ENCODE assay signal across 9 cellular contexts in the genomic region with DNA sequence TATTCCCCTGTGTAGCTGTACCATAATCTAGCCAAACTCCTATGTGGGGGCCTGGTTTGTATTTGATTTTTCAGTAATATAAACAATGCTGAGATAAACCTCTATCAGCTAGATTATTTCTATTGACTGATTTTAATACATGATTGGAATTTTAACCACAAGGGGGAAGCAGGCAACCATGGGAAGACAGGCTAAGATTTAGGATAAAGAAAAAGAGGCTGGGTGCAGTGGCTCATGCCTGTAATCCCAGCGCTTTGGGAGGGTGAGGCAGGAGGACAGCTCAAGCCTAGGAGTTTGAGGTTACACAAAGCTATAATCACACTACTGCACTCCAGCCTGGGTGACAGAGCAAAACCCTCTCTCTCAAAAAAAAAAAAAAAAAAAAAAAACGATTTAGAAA. TPM values are rescaled to one million over a fixed set of nuclear protein-coding genes. Genes with fewer than 3 reads are reported as not detected.
A peak's percentile ranks its signal among the peaks of the same experiment; 100 is the strongest.
DNase-seq lines count a peak whose midpoint lies in the region; ATAC-seq and TF ChIP-seq lines count a peak whose summit lies in the region.
"Had no signal": no experiment of that assay in that cellular context is flagged by ENCODE, and none has a peak within 500 bp of the region (broad histone marks: within the 10 kb centered on the region; RNA-seq: fewer than 3 reads in every experiment).

No MANE protein-coding gene starts in this region.

- POLR2A ChIA-PET in Panc1 (lab: Charles Lee), result interaction anchor here (0.6 kb wide), 2 partner anchors 10 to 197 kb away, joined by 3 to 7 read pairs; no protein-coding TSS in a partner anchor

- H2AFZ ChIP-seq in GM23338, result no peak overlapping the region

- peak; percentile 72 for ATAC-seq in GM23338
- peak; percentile 60 for ATAC-seq in Panc1
- peak in 1 of 2 donors; percentile 35 for ATAC-seq in gastrocnemius medialis
- no peak for ATAC-seq in HG02884 (IDR thresholded peaks at IDR 0.05; ENCODE audit: unreplicated experiment)
- ATAC-seq: activated T-cell treated with anti-CD3 and anti-CD28 coated beads, Interleukin-2, amount 50 U/mL, for 4 hours had no signal

- peaks cover 6% of the 10 kb centered on the region for H3K4me1 Mint-ChIP-seq in GM23338

- TF ChIP-seq CTCF in GM23338 (conservative IDR thresholded peaks at IDR 0.05; ENCODE audit: low read depth in 2 of 2) (peak; percentile 70), Panc1 (IDR thresholded peaks at IDR 0.05) (peak; percentile 73), fibroblast of mammary gland (conservative IDR thresholded peaks at IDR 0.05; ENCODE audit: control insufficient read depth, insufficient read depth, low read depth, low read length) (peak; percentile 49), gastrocnemius medialis (IDR thresholded peaks at IDR 0.05 in 4 of 5, conservative IDR thresholded peaks at IDR 0.05 in 1 of 5) (peak; percentile 67 to 81 (median 73))

- peak; percentile 69 for DNase-seq in GM23338 (ENCODE audit: low spot score)
- DNase-seq in Panc1 (ENCODE audit: low read depth, low spot score), result no peak
- peak; percentile 58 for DNase-seq in fibroblast of mammary gland (ENCODE audit: low read depth)
- DNase-seq in gastrocnemius medialis, result peak in 1 of 2 donors; percentile 34
- no peak for DNase-seq in GM19240 (ENCODE audit: insufficient read length, low spot score)
- DNase-seq in mucosa of gallbladder (ENCODE audit: low spot score), result no peak
- DNase-seq in activated CD8-positive, alpha-beta memory T cell treated with anti-CD3 and anti-CD28 coated beads, Interleukin-2, amount 50 U/mL, for 48 hours, result no peak
- DNase-seq: activated T-cell treated with anti-CD3 and anti-CD28 coated beads, Interleukin-2, amount 50 U/mL, for 4 hours had no signal

- H3K27ac ChIP-seq in GM23338 (ENCODE audit: low read depth) (no peak overlapping the region), Panc1 (ENCODE audit: low read length) (no peak overlapping the region), gastrocnemius medialis (no peak overlapping the region)

- peaks cover 7% of the 10 kb centered on the region for H3K27me3 Mint-ChIP-seq in GM23338 (ENCODE audit: insufficient read depth, low read depth, poor library complexity)

- no peak overlapping the region for H3K27ac Mint-ChIP-seq in GM23338

- no peaks in the 10 kb centered on the region for H3F3A ChIP-seq in GM23338 (replicated peaks; ENCODE audit: low read depth)

- H3K36me3 ChIP-seq in GM23338 (ENCODE audit: insufficient read depth) (no peaks in the 10 kb centered on the region), Panc1 (ENCODE audit: control insufficient read depth, insufficient read depth, low read length) (no peaks in the 10 kb centered on the region), gastrocnemius medialis (no peaks in the 10 kb centered on the region)

- no peaks in the 10 kb centered on the region for H4K20me1 ChIP-seq in GM23338 (replicated peaks; ENCODE audit: insufficient read depth)

- no peak for TF ChIP-seq POLR2A in gastrocnemius medialis (IDR thresholded peaks at IDR 0.05)

- H3K4me2 ChIP-seq in GM23338, result no peak overlapping the region

- in situ Hi-C loops in Panc1 (cut with HindIII; ENCODE audit: low pct_unique_long_range_greater_than_20kb, low sequenced_read_pairs) (no loop called here), gastrocnemius medialis (cut with MboI; ENCODE audit: low sequenced_read_pairs in 4 of 4) (loop anchor here in 2 of 4 donors (5.0 to 10.0 kb wide), 4 partner anchors 40 to 115 kb away; no protein-coding TSS in a partner anchor)

- BruUV-seq in Panc1 (replicated peaks; lab: Mats Ljungman, UMichigan), result no TSS peak

- no peaks in the 10 kb centered on the region for H3K9me2 ChIP-seq in GM23338 (ENCODE audit: insufficient read depth)

- no peaks in the 10 kb centered on the region for H3K79me2 ChIP-seq in GM23338 (replicated peaks; ENCODE audit: insufficient read depth)

- H3K4me1 ChIP-seq in GM23338 (ENCODE audit: insufficient read depth) (no peaks in the 10 kb centered on the region; the same call in 1 of the 2 replicates), Panc1 (ENCODE audit: control insufficient read depth, insufficient read depth, low read length) (no peaks in the 10 kb centered on the region), gastrocnemius medialis (peaks cover 32 to 41% of the 10 kb centered on the region in 2 donors)

- H3K36me3 Mint-ChIP-seq in GM23338 (ENCODE audit: low read depth), result no peaks in the 10 kb centered on the region

- no peak overlapping the region for H3K4me3 ChIP-seq in GM23338
- no peak overlapping the region for H3K4me3 ChIP-seq in Panc1 (ENCODE audit: low read depth in 2 of 2, low read length in 2 of 2)
- no peak overlapping the region for H3K4me3 ChIP-seq in fibroblast of mammary gland (ENCODE audit: control insufficient read depth, low read depth, low read length)
- no peak overlapping the region for H3K4me3 ChIP-seq in gastrocnemius medialis

- no peaks in the 10 kb centered on the region for H3K9me3 ChIP-seq in Panc1 (ENCODE audit: control insufficient read depth, insufficient read depth, low read depth, low read length)
- no peaks in the 10 kb centered on the region for H3K9me3 ChIP-seq in gastrocnemius medialis

- H3K27me3 ChIP-seq in GM23338 (ENCODE audit: insufficient read depth) (no peaks in the 10 kb centered on the region), Panc1 (ENCODE audit: control insufficient read depth, insufficient read depth, low read length) (no peaks in the 10 kb centered on the region), gastrocnemius medialis (no peaks in the 10 kb centered on the region)

- peaks cover 2% of the 10 kb centered on the region; the same call in 1 of the 3 replicates for H3K9me3 Mint-ChIP-seq in GM23338
- H3K9me3 Mint-ChIP-seq: activated T-cell treated with anti-CD3 and anti-CD28 coated beads, Interleukin-2, amount 50 U/mL, for 4 hours had no signal

- CTCF ChIA-PET in Panc1 (lab: Charles Lee), result interaction anchor here (0.6 to 1.3 kb wide), 11 partner anchors 11 to 1034 kb away, joined by 3 to 17 read pairs (median 5); a partner anchor contains a TSS

- intact Hi-C loops in Panc1 (cut with micrococcal nuclease; ENCODE audit: unreplicated experiment), result loop anchor here (1.0 to 5.0 kb wide), 2 partner anchors 113 to 160 kb away; no protein-coding TSS in a partner anchor
- intact Hi-C loops in gastrocnemius medialis (cut with DNase I; ENCODE audit: low total_unique reads), result loop anchor here (1.0 kb wide), 2 partner anchors 46 to 113 kb away; no protein-coding TSS in a partner anchor

- no peak overlapping the region for H3K4me3 Mint-ChIP-seq in GM23338
- H3K4me3 Mint-ChIP-seq: activated T-cell treated with anti-CD3 and anti-CD28 coated beads, Interleukin-2, amount 50 U/mL, for 4 hours had no signal

TF ChIP-seq in GM23338, 12 proteins besides CTCF, POLR2A, EP300 and RAD21:
- no peak for TF ChIP-seq CREB1 (CRISPR knock-in tag; IDR thresholded peaks at IDR 0.05; ENCODE audit: low read depth)
- TF ChIP-seq JUNB (IDR thresholded peaks at IDR 0.05; ENCODE audit: unreplicated experiment), result no peak
TF ChIP-seq in GM23338: peak in this region for 0.

RNA-seq across cellular contexts. Expression of a gene that starts 18.1 kb away (rescaled TPM):
- total RNA-seq in GM23338 (2014; rRNA removed; shearing (Covaris generic)), result 48.4 and 48.9 TPM in 2 replicates
- 27.6 and 28.0 TPM in 2 replicates for polyA plus RNA-seq in GM23338 (2016; fragmentation: Nextera tagmentation; extraction: Ambion mirVana)
- total RNA-seq in Panc1 (2021; ENCODE audit: unreplicated experiment) (8.5 TPM), gastrocnemius medialis (1,000 to 10,000 TPM in 1 of 4 donors, 100 to 1,000 TPM in 3; 504 to 1,227 (median 655) TPM), mucosa of gallbladder (131 TPM)
- polyA plus RNA-seq in Panc1 (2012; ENCODE audit: insufficient read length), result 8.7 TPM

Comparison
In these comparisons a context has a peak if more than half of its experiments do, and no peak if none do; other contexts are left out.
1. DNase-seq: peak in GM23338 (single experiment) and fibroblast of mammary gland (single experiment); none in Panc1 (single experiment), GM19240 (single experiment), mucosa of gallbladder (single experiment) and activated CD8-positive, alpha-beta memory T cell treated with anti-CD3 and anti-CD28 coated beads, Interleukin-2, amount 50 U/mL, for 48 hours (single experiment).
2. Peak in every context shown above with its lines, with median percentiles within 50 percentile points of each other: CTCF ChIP-seq.